ENCODE assay signal across 8 cellular contexts in the genomic region with DNA sequence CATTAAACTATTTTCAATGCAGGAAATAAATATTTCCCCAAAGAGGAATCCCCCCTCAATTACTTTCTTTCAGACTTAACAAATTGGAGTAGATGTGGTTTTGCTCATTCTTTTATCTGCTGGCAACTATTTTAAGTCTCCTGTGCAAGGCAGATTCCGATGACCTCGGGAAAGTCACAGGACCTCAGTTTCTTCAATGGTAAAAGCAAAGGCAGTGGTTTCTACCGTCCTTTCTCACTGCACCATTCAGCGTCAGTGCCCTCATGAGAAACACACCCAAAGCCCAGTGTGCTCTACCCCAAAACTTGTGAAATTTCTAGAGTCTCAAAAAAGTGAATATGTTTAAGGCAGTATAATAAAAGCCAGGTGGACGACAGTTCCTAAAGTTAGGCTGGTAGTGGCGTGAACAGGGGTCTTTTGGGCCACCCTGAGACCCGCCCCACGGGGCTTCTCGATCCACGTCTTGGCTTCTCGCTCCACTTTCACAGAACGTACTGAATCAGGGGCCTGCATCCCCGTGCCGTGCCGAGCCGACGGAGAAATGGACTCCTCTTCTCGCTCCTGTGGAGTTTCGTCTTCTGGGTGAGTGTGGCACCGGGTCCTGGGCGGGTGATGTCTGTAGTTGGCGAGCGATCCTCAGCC. TPM values are rescaled to one million over a fixed set of nuclear protein-coding genes. Genes with fewer than 3 reads are reported as not detected.
A peak's percentile ranks its signal among the peaks of the same experiment; 100 is the strongest.
DNase-seq lines count a peak whose midpoint lies in the region; ATAC-seq and TF ChIP-seq lines count a peak whose summit lies in the region.

No MANE protein-coding gene starts in this region.

- POLR2A ChIA-PET in CD4-positive, alpha-beta T cell (lab: Charles Lee) = interaction anchor here (1.0 to 2.9 kb wide), 5 partner anchors 127 to 1454 kb away, joined by 4 to 54 read pairs (median 6); partner anchors contain the start of genes HEATR5A, HECTD1, RNU6-7 and RNU6-8

- no peaks in the 10 kb centered on the region for H3K27me3 Mint-ChIP-seq in CD4-positive, alpha-beta T cell

- no peaks in the 10 kb centered on the region for H3K27me3 ChIP-seq in CD4-positive, alpha-beta T cell (ENCODE audit: control insufficient read depth, insufficient read depth, low read length)
- no peaks in the 10 kb centered on the region for H3K27me3 ChIP-seq in adipocyte (replicated peaks; ENCODE audit: control insufficient read depth, insufficient read depth, low read length)

- H3K4me3 Mint-ChIP-seq in CD4-positive, alpha-beta T cell = peak overlapping the region; percentile 96

- peaks cover 37% of the 10 kb centered on the region for H3K4me1 Mint-ChIP-seq in CD4-positive, alpha-beta T cell (ENCODE audit: low read depth)

- H3K36me3 Mint-ChIP-seq in CD4-positive, alpha-beta T cell (ENCODE audit: low read depth) = peaks cover 11% of the 10 kb centered on the region

- H3K4me1 ChIP-seq in adipocyte (ENCODE audit: control insufficient read depth, insufficient read depth, low read length) = peaks cover 36% of the 10 kb centered on the region

- H3K9me3 ChIP-seq in CD4-positive, alpha-beta T cell (ENCODE audit: control insufficient read depth, low read length) = no peaks in the 10 kb centered on the region
- H3K9me3 ChIP-seq in KOPT-K1 (ENCODE audit: insufficient read depth, low read length, poor library complexity, severe bottlenecking) = no peaks in the 10 kb centered on the region
- H3K9me3 ChIP-seq in adipocyte (ENCODE audit: control insufficient read depth, low read length) = no peaks in the 10 kb centered on the region

- CTCF ChIA-PET in CD4-positive, alpha-beta T cell (lab: Charles Lee) = interaction anchor here (0.7 to 3.8 kb wide), 3 partner anchors 13 to 175 kb away, joined by 3 to 41 read pairs (median 5); partner anchors contain the start of gene RNU6-8

- no peaks in the 10 kb centered on the region for H3K9me3 Mint-ChIP-seq in CD4-positive, alpha-beta T cell

- intact Hi-C loops in CD4-positive, alpha-beta T cell (cut with DNase I, micrococcal nuclease) = loop anchor here (1.0 to 5.0 kb wide), 9 partner anchors 27 to 868 kb away; partner anchors contain the start of genes DTD2 (in 2 of the 2), HECTD1 (in 2 of the 2), NUBPL (in 1 of the 2) and RNU6-8 (in 1 of the 2)
- intact Hi-C loops in left ventricle myocardium superior (cut with micrococcal nuclease) (no loop called here), posterior cingulate gyrus (cut with DNase I) (loop anchor here (1.0 to 10.0 kb wide), 5 partner anchors 127 to 511 kb away; partner anchors contain the start of genes NUBPL and RNU6-7)

- H3K4me3 ChIP-seq in adipocyte (ENCODE audit: low read length) = peak overlapping the region; percentile 87

- peak; percentile 32 for ATAC-seq in CD4-positive, alpha-beta T cell (ENCODE audit: poor library complexity)
- ATAC-seq in GM19438 (IDR thresholded peaks at IDR 0.05; ENCODE audit: low read depth, unreplicated experiment) (peak; percentile 22), left ventricle myocardium superior (peak; percentile 39), GM19351 (IDR thresholded peaks at IDR 0.05; ENCODE audit: unreplicated experiment) (no peak), GM21515 (IDR thresholded peaks at IDR 0.05; ENCODE audit: unreplicated experiment) (no peak)

- H3K9ac ChIP-seq in adipocyte (ENCODE audit: low read length) = peak overlapping the region; percentile 89

- DNase-seq in CD4-positive, alpha-beta T cell = peak in 1 of 10 experiments; percentile 35
- DNase-seq in adipocyte (ENCODE audit: low read depth) = peak; percentile 65
- DNase-seq in left ventricle myocardium superior = peak; percentile 75
- peak in 8 of 10 donors; percentile 30 to 92 (median 54) for DNase-seq in posterior cingulate gyrus

- no peak for TF ChIP-seq CTCF in CD4-positive, alpha-beta T cell (IDR thresholded peaks at IDR 0.05)

- H3K36me3 ChIP-seq in KOPT-K1 (ENCODE audit: insufficient read depth, low read length) (no peaks in the 10 kb centered on the region), adipocyte (ENCODE audit: control insufficient read depth, insufficient read depth, low read length, severe bottlenecking) (no peaks in the 10 kb centered on the region)

- peak overlapping the region; percentile 75 for H3K27ac ChIP-seq in CD4-positive, alpha-beta T cell (ENCODE audit: low read depth, low read length)
- peak overlapping the region; percentile 85 for H3K27ac ChIP-seq in KOPT-K1 (ENCODE audit: low read depth, low read length, poor library complexity, severe bottlenecking)

- peak overlapping the region; percentile 89 for H3K27ac Mint-ChIP-seq in CD4-positive, alpha-beta T cell

RNA-seq across cellular contexts. Expression of gene ARHGAP5, which starts 1.3 kb away (rescaled TPM):
- 10 to 100 TPM; 68.5 to 72.5 TPM for total RNA-seq in CD4-positive, alpha-beta T cell
- 263 TPM for total RNA-seq in left ventricle myocardium superior

Comparison
In these comparisons a context has a peak if more than half of its experiments do, and no peak if none do; other contexts are left out.
1. ATAC-seq: peak in CD4-positive, alpha-beta T cell (single experiment), GM19438 (single experiment) and left ventricle myocardium superior (single experiment); none in GM19351 (single experiment) and GM21515 (single experiment).